15 cellular contexts compared by ENCODE assay signal in the genomic region with DNA sequence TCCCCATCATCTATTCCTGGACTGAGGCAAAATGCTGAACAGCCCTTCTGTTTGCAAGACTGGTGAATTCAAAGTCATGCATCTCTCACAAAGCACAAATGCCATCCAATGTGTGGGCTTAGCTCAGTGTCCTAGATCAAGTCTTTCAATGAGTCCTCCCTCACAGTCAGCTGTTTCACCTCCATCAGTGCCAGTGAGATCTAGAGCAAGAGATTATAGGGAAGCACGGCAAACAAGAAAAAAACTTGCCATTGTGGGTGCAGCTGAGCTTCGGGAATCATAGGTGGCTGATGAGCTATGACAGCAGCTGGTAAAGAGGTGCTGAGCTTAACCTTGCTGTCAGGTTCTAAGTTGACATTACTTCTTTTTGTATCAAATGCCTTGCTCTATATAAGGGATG.
DNase-seq lines count a peak whose midpoint lies in the region; ATAC-seq and TF ChIP-seq lines count a peak whose summit lies in the region.
"Had no signal": no experiment of that assay in that cellular context is flagged by ENCODE, and none has a peak within 500 bp of the region (broad histone marks: within the 10 kb centered on the region; RNA-seq: fewer than 3 reads in every experiment).

No MANE protein-coding gene starts in this region.

- no peaks in the 10 kb centered on the region for H3K27me3 ChIP-seq in WERI-Rb-1 (ENCODE audit: insufficient read depth, low read depth, severe bottlenecking)
- H3K27me3 ChIP-seq: BLaER1 treated with 17β-estradiol and CSF1 and Interleukin-3, amounts not matched to agents 10 nM and 100 nM had no signal

- DNase-seq in Ammon's horn (ENCODE audit: low spot score) (peak; percentile 45), head of caudate nucleus (peak in 36 of 42 donors; percentile 15 to 91 (median 56)), putamen (ENCODE audit: low spot score) (peak; percentile 88), WERI-Rb-1 (no peak)
- DNase-seq: Caco-2; Calu3; CD4-positive, alpha-beta T cell; CD8-positive, alpha-beta T cell; DMS79 treated with DMSO at 0.1 percent for 48 hours; GF-D8 had no signal

- intact Hi-C loops in head of caudate nucleus (cut with DNase I), result no loop called here

- H3K4me3 ChIP-seq in WERI-Rb-1 (ENCODE audit: low read depth, low read length), result no peak overlapping the region
- H3K4me3 ChIP-seq: A549; BLaER1 treated with 17β-estradiol and CSF1 and Interleukin-3, amounts not matched to agents 10 nM and 100 nM had no signal

- no peak for TF ChIP-seq CTCF in WERI-Rb-1 (IDR thresholded peaks at IDR 0.05; ENCODE audit: low read depth, low read length)

- no peak for ATAC-seq in HG03565 (IDR thresholded peaks at IDR 0.05; ENCODE audit: unreplicated experiment)
- ATAC-seq: A549; CD8-positive, alpha-beta T cell had no signal

- no peaks in the 10 kb centered on the region for H3K9me3 ChIP-seq in WERI-Rb-1 (ENCODE audit: severe bottlenecking)
- H3K9me3 ChIP-seq: A549; BLaER1 treated with 17β-estradiol and CSF1 and Interleukin-3, amounts not matched to agents 10 nM and 100 nM; Caco-2 had no signal

- no peaks in the 10 kb centered on the region for H3K36me3 ChIP-seq in WERI-Rb-1
- H3K36me3 ChIP-seq: BLaER1 treated with 17β-estradiol and CSF1 and Interleukin-3, amounts not matched to agents 10 nM and 100 nM had no signal

- no peak overlapping the region for H3K27ac ChIP-seq in WERI-Rb-1
- H3K27ac ChIP-seq: 22Rv1; A549; BLaER1 treated with 17β-estradiol and CSF1 and Interleukin-3, amounts not matched to agents 10 nM and 100 nM; C4-2B had no signal
